In the genomic region with DNA sequence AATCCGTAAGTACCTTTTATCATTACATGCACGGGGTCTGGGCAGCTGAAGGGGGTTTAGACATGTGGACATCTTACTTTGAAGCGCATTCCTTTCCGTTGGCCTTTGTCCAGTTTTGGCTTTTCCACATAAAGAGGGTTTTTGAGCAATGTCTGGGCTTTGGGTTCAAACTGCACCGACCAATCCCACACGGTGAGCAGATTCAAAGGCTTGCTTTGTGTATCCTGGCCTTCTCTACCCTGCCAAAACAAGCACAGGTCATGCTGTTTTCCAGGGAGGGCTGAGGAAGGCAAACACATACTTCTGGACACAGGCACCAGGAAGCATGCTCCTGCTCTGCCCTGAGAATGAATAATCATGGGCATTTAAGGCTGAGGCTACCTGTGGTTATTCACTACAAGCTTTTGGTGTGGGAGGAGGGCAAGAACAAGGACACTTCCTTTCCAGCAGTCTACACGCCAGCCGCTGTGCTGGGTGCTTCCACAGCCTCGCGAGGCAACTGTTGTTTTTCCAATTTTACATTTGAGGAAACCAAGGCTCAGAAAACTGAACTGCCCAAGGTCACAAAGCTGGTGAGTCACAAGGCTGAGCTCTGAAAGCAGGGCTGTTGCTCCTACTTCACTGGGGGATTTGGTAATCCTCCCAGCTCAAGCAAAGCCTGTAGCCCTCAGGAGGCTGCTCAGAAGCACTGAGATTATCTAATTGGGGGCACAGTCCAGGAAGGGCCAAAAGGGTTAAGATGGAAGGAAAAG, we compare ENCODE assay signal across 8 cellular contexts. TPM values are rescaled to one million over a fixed set of nuclear protein-coding genes. Genes with fewer than 3 reads are reported as not detected.
DNase-seq lines count a peak whose midpoint lies in the region; ATAC-seq and TF ChIP-seq lines count a peak whose summit lies in the region.

No MANE protein-coding gene starts in this region.

- H3K27ac Mint-ChIP-seq in activated CD4-positive, alpha-beta memory T cell treated with anti-CD3 and anti-CD28 coated beads for 36 hours = no peak overlapping the region

- H3K4me3 Mint-ChIP-seq in activated CD4-positive, alpha-beta memory T cell treated with anti-CD3 and anti-CD28 coated beads for 36 hours = no peak overlapping the region

- intact Hi-C loops in left ventricle myocardium inferior (cut with micrococcal nuclease) = loop anchor here (5.0 kb wide), 1 partner anchor 93 kb away; no protein-coding TSS in a partner anchor
- intact Hi-C loops in activated CD4-positive, alpha-beta memory T cell treated with anti-CD3 and anti-CD28 coated beads for 36 hours (cut with micrococcal nuclease) = loop anchor here (5.0 kb wide), 1 partner anchor 78 kb away; a partner anchor contains a TSS

- no peaks in the 10 kb centered on the region for H3K27me3 Mint-ChIP-seq in activated CD4-positive, alpha-beta memory T cell treated with anti-CD3 and anti-CD28 coated beads for 36 hours

- TF ChIP-seq CTCF in HL-60 (IDR thresholded peaks at IDR 0.05; ENCODE audit: insufficient read depth, low read length) (no peak), WERI-Rb-1 (IDR thresholded peaks at IDR 0.05; ENCODE audit: low read depth, low read length) (no peak), left ventricle myocardium inferior (IDR thresholded peaks at IDR 0.05; ENCODE audit: borderline replicate concordance) (no peak)

- H3K9me3 ChIP-seq in WERI-Rb-1 (ENCODE audit: severe bottlenecking) (no peaks in the 10 kb centered on the region), left ventricle myocardium inferior (replicated peaks) (no peaks in the 10 kb centered on the region)

- CTCF ChIA-PET in activated CD4-positive, alpha-beta memory T cell treated with anti-CD3 and anti-CD28 coated beads for 36 hours (lab: Charles Lee) = interaction anchor here (1.1 to 13.3 kb wide), 5 partner anchors 85 to 379 kb away, joined by 3 to 271 read pairs (median 17); no protein-coding TSS in a partner anchor

- no peak for ATAC-seq in HG02840 (IDR thresholded peaks at IDR 0.05; ENCODE audit: low FRiP score, unreplicated experiment)

- H3K4me1 Mint-ChIP-seq in activated CD4-positive, alpha-beta memory T cell treated with anti-CD3 and anti-CD28 coated beads for 36 hours (ENCODE audit: low read depth) = no peaks in the 10 kb centered on the region

- H3K36me3 Mint-ChIP-seq in activated CD4-positive, alpha-beta memory T cell treated with anti-CD3 and anti-CD28 coated beads for 36 hours = peaks cover 16% of the 10 kb centered on the region

- H3K4me3 ChIP-seq in HL-60 (replicated peaks; ENCODE audit: insufficient read depth, low read length) = no peak overlapping the region
- H3K4me3 ChIP-seq in WERI-Rb-1 (ENCODE audit: low read depth, low read length) = no peak overlapping the region
- H3K4me3 ChIP-seq in left ventricle myocardium inferior = no peak overlapping the region

- POLR2A ChIA-PET in activated CD4-positive, alpha-beta memory T cell treated with anti-CD3 and anti-CD28 coated beads for 36 hours (lab: Charles Lee) = no interaction called here

- H3K36me3 ChIP-seq in WERI-Rb-1 (peaks cover 33% of the 10 kb centered on the region), left ventricle myocardium inferior (peaks cover 66% of the 10 kb centered on the region)

- H3K27me3 ChIP-seq in HL-60 (ENCODE audit: insufficient read depth, poor library complexity, severe bottlenecking) (no peaks in the 10 kb centered on the region), WERI-Rb-1 (ENCODE audit: insufficient read depth, low read depth, severe bottlenecking) (no peaks in the 10 kb centered on the region), left ventricle myocardium inferior (ENCODE audit: low read depth) (no peaks in the 10 kb centered on the region)

- H3K4me1 ChIP-seq in left ventricle myocardium inferior = peaks cover 32% of the 10 kb centered on the region

- H3K9me3 Mint-ChIP-seq in activated CD4-positive, alpha-beta memory T cell treated with anti-CD3 and anti-CD28 coated beads for 36 hours = no peaks in the 10 kb centered on the region

- DNase-seq in HL-60 (ENCODE audit: low read depth in 1 of 2, low spot score in 1 of 2) (peak in 1 of 2 experiments; percentile 77), WERI-Rb-1 (peak; percentile 82), left ventricle myocardium inferior (no peak), smooth muscle cell of the brain vasculature (ENCODE audit: low read depth, low spot score) (peak; percentile 87)
- no peak for DNase-seq in activated CD4-positive, alpha-beta memory T cell treated with anti-CD3 and anti-CD28 coated beads for 36 hours
- no peak for DNase-seq in central memory CD4-positive, alpha-beta T cell
- no peak for DNase-seq in stimulated activated CD4-positive, alpha-beta T cell treated with anti-CD3 and anti-CD28 coated beads, Interleukin-4, amount 100 ng/mL, for 4 hours

- H3K27ac ChIP-seq in HL-60 (replicated peaks) = peak overlapping the region; percentile 85
- H3K27ac ChIP-seq in WERI-Rb-1 = peak overlapping the region; percentile 71
- H3K27ac ChIP-seq in left ventricle myocardium inferior (replicated peaks) = peak overlapping the region; percentile 21

RNA-seq across cellular contexts. Expression of a gene that starts 59.8 kb away (rescaled TPM):
- total RNA-seq in left ventricle myocardium inferior = 42.8 TPM
- total RNA-seq in activated CD4-positive, alpha-beta memory T cell treated with anti-CD3 and anti-CD28 coated beads for 36 hours = 10 to 100 TPM; 65.6 to 67.1 TPM

Comparison
In these comparisons a context has a peak if more than half of its experiments do, and no peak if none do; other contexts are left out.
1. DNase-seq: peak in WERI-Rb-1 (single experiment) and smooth muscle cell of the brain vasculature (single experiment); none in left ventricle myocardium inferior (single experiment), activated CD4-positive, alpha-beta memory T cell treated with anti-CD3 and anti-CD28 coated beads for 36 hours (single experiment), central memory CD4-positive, alpha-beta T cell (single experiment) and stimulated activated CD4-positive, alpha-beta T cell treated with anti-CD3 and anti-CD28 coated beads, Interleukin-4, amount 100 ng/mL, for 4 hours (0 of 2).
2. H3K27ac ChIP-seq: peak in every context shown above with its lines; median percentile 85 in HL-60; 71 in WERI-Rb-1; 21 in left ventricle myocardium inferior.